ENCODE assay signal across 17 cellular contexts in genomic region chr15:98876461-98877369, GRCh38.
DNase-seq lines count a peak whose midpoint lies in the region; ATAC-seq, FAIRE-seq and TF ChIP-seq lines count a peak whose summit lies in the region.
"Had no signal": no experiment of that assay in that cellular context is flagged by ENCODE, and none has a peak within 500 bp of the region (broad histone marks: within the 10 kb centered on the region; RNA-seq: fewer than 3 reads in every experiment).

No MANE protein-coding gene starts in this region.

- DNase-seq in RPMI7951 (ENCODE audit: low read depth) = peak; percentile 49
- DNase-seq in fibroblast of the aortic adventitia (ENCODE audit: low read depth) = peak; percentile 49
- DNase-seq in sigmoid colon = no peak
- DNase-seq in cerebellar cortex (ENCODE audit: low spot score) = no peak
- no peak for DNase-seq in NCI-H345 treated with DMSO at 0.1 percent for 48 hours (lab: John Stamatoyannopoulos, UW; ENCODE audit: unreplicated experiment)
- no peak for DNase-seq in SIG-M5 treated with dmso at 0.1 percent for 504 hours (lab: John Stamatoyannopoulos, UW; ENCODE audit: unreplicated experiment)
- no peak for DNase-seq in omental fat pad (ENCODE audit: low spot score)
- DNase-seq: activated CD4-positive, alpha-beta memory T cell treated with anti-CD3 and anti-CD28 coated beads for 36 hours; activated T-cell treated with anti-CD3 and anti-CD28 coated beads, Interleukin-2, amount 50 U/mL, for 72 hours; amygdala; colonic mucosa; KG1; NCI-H1436; NCI-H510A had no signal

- H3K27ac ChIP-seq in sigmoid colon = peak overlapping the region; percentile 41 to 85 (median 68)
- H3K27ac ChIP-seq: C4-2B, epithelial cell of prostate had no signal

- no peak for ATAC-seq in omental fat pad (ENCODE audit: low FRiP score)
- ATAC-seq: activated T-cell treated with anti-CD3 and anti-CD28 coated beads, Interleukin-2, amount 50 U/mL, for 72 hours had no signal

- peak; percentile 61 for FAIRE-seq in G401.6 (lab: Jason Lieb, UNC)

- WGBS in sigmoid colon, 2 donors = 86 to 90% methylated on average over 5 of the region's 5 CpGs

- H3K4me3 ChIP-seq in fibroblast of the aortic adventitia (ENCODE audit: low read depth, low read length) (no peak overlapping the region), sigmoid colon (no peak overlapping the region)
- H3K4me3 ChIP-seq: colonic mucosa had no signal

- TF ChIP-seq CTCF in fibroblast of the aortic adventitia (IDR thresholded peaks at IDR 0.05; ENCODE audit: insufficient read depth, low read length) (no peak), sigmoid colon (IDR thresholded peaks at IDR 0.05) (no peak), omental fat pad (IDR thresholded peaks at IDR 0.05) (no peak)

- intact Hi-C loops in sigmoid colon (cut with DNase I) = no loop called here

- no peaks in the 10 kb centered on the region for H3K27me3 ChIP-seq in sigmoid colon
- H3K27me3 ChIP-seq: colonic mucosa had no signal

- TF ChIP-seq EP300 in sigmoid colon (IDR thresholded peaks at IDR 0.05) = no peak

- no peaks in the 10 kb centered on the region for H3K9me3 ChIP-seq in sigmoid colon
- H3K9me3 ChIP-seq: colonic mucosa had no signal

- no peaks in the 10 kb centered on the region for H3K36me3 ChIP-seq in sigmoid colon
- H3K36me3 ChIP-seq: colonic mucosa had no signal

- no peak for TF ChIP-seq POLR2A in sigmoid colon (IDR thresholded peaks at IDR 0.05)

- peaks cover 0 to 87% (median 73%) of the 10 kb centered on the region in 4 donors for H3K4me1 ChIP-seq in sigmoid colon
- H3K4me1 ChIP-seq: colonic mucosa had no signal

Comparison
In these comparisons a context has a peak if more than half of its experiments do, and no peak if none do; other contexts are left out.
1. DNase-seq: peak in RPMI7951 (single experiment) and fibroblast of the aortic adventitia (single experiment); none in sigmoid colon (single experiment), cerebellar cortex (single experiment), NCI-H345 treated with DMSO at 0.1 percent for 48 hours (single experiment), SIG-M5 treated with dmso at 0.1 percent for 504 hours (single experiment) and omental fat pad (single experiment).